In genomic region chr1:156379420-156380165, GRCh38 we compare ENCODE assay signal across 14 cellular contexts. TPM values are rescaled to one million over a fixed set of nuclear protein-coding genes. Genes with fewer than 3 reads are reported as not detected.
DNase-seq lines count a peak whose midpoint lies in the region; ATAC-seq and TF ChIP-seq lines count a peak whose summit lies in the region.
"Had no signal": no experiment of that assay in that cellular context is flagged by ENCODE, and none has a peak within 500 bp of the region (broad histone marks: within the 10 kb centered on the region; RNA-seq: fewer than 3 reads in every experiment).

No MANE protein-coding gene starts in this region.

- H3K4me1 Mint-ChIP-seq in WTC11 (peaks cover 9% of the 10 kb centered on the region; the same call in 1 of the 2 replicates), glutamatergic neuron (ENCODE audit: low read depth, unreplicated experiment) (no peaks in the 10 kb centered on the region)
- H3K4me1 Mint-ChIP-seq: CD4-positive, CD25-positive, alpha-beta regulatory T cell had no signal

- no peak overlapping the region for H3K14ac ChIP-seq in mesenchymal stem cell (ENCODE audit: low read length in 2 of 2)

- no peak overlapping the region for H2AFZ ChIP-seq in mesenchymal stem cell (ENCODE audit: low read depth, low read length)

- H3K4me3 ChIP-seq in mesenchymal stem cell (ENCODE audit: insufficient read depth in 1 of 2, low read depth in 1 of 2, low read length in 2 of 2) (no peak overlapping the region), lower leg skin (ENCODE audit: low read depth, poor library complexity, severe bottlenecking) (no peak overlapping the region)
- H3K4me3 ChIP-seq: MG63 had no signal

- peak; percentile 29 for ATAC-seq in WTC11

- intact Hi-C loops in lower leg skin (cut with DNase I; ENCODE audit: low total_unique reads) = no loop called here

- DNase-seq in ELF-1 (ENCODE audit: low read depth, low spot score) (peak; percentile 60), HuH-7 (ENCODE audit: low spot score) (peak; percentile 78), WTC11 (ENCODE audit: low spot score) (no peak), mesenchymal stem cell (peak; percentile 33), lower leg skin (ENCODE audit: low spot score in 2 of 2) (no peak), activated gamma-delta T cell treated with Interleukin-2 at 50 U/mL for 16 hours (no peak), glutamatergic neuron (no peak), COR-L47 (lab: John Stamatoyannopoulos, UW) (no peak)
- DNase-seq: activated naive CD4-positive, alpha-beta T cell; CD4-positive, CD25-positive, alpha-beta regulatory T cell; MG63 had no signal

- 9% methylated on average over 2 of the region's 3 CpGs for WGBS in mesenchymal stem cell
- 41 to 43% methylated on average over 3 of the region's 3 CpGs for WGBS in lower leg skin, 2 donors

- H3K27ac Mint-ChIP-seq in WTC11 (no peak overlapping the region), glutamatergic neuron (ENCODE audit: unreplicated experiment) (no peak overlapping the region)
- H3K27ac Mint-ChIP-seq: CD4-positive, CD25-positive, alpha-beta regulatory T cell had no signal

- no peaks in the 10 kb centered on the region for H3K9me3 ChIP-seq in mesenchymal stem cell (ENCODE audit: control insufficient read depth, low read length)
- H3K9me3 ChIP-seq: MG63, neutrophil had no signal

- H3K4me1 ChIP-seq in mesenchymal stem cell (ENCODE audit: control insufficient read depth, insufficient read depth, low read depth, low read length) = peaks cover 1% of the 10 kb centered on the region

- CTCF ChIA-PET in WTC11 (lab: Charles Lee) = interaction anchor here (0.6 to 4.1 kb wide), 12 partner anchors 10 to 240 kb away, joined by 3 to 40 read pairs (median 4); partner anchors contain the start of gene RHBG

- H4K91ac ChIP-seq in mesenchymal stem cell (ENCODE audit: low read length) = no peak overlapping the region

- TF ChIP-seq CTCF in WTC11 (IDR thresholded peaks at IDR 0.05) (no peak), lower leg skin (IDR thresholded peaks at IDR 0.05) (no peak), glutamatergic neuron (IDR thresholded peaks at IDR 0.05; ENCODE audit: partially characterized antibody, unreplicated experiment) (no peak)

- H3K4me3 Mint-ChIP-seq in WTC11 = no peak overlapping the region
- no peak overlapping the region for H3K4me3 Mint-ChIP-seq in glutamatergic neuron (ENCODE audit: unreplicated experiment)
- H3K4me3 Mint-ChIP-seq: CD4-positive, CD25-positive, alpha-beta regulatory T cell had no signal

- H2BK120ac ChIP-seq in mesenchymal stem cell (ENCODE audit: low read depth, low read length) = no peak overlapping the region

- no peaks in the 10 kb centered on the region for H3K36me3 ChIP-seq in mesenchymal stem cell (ENCODE audit: control insufficient read depth in 1 of 2, insufficient read depth in 2 of 2, low read depth in 1 of 2, low read length in 2 of 2)
- H3K36me3 ChIP-seq: MG63, neutrophil had no signal

- no peak overlapping the region for H3K9ac ChIP-seq in mesenchymal stem cell (ENCODE audit: low read length)

- H2BK5ac ChIP-seq in mesenchymal stem cell (ENCODE audit: low read depth, low read length, poor library complexity, severe bottlenecking) = no peak overlapping the region

- H2AK5ac ChIP-seq in mesenchymal stem cell (ENCODE audit: low read length, severe bottlenecking) = no peak overlapping the region

- H3K27ac ChIP-seq in mesenchymal stem cell (ENCODE audit: low read length, poor library complexity, severe bottlenecking) = no peak overlapping the region
- H3K27ac ChIP-seq: neutrophil had no signal

- H3K18ac ChIP-seq in mesenchymal stem cell (ENCODE audit: low read depth in 1 of 2, low read length in 2 of 2) = no peak overlapping the region

- H2BK12ac ChIP-seq in mesenchymal stem cell (ENCODE audit: low read length in 2 of 2) = no peak overlapping the region

- no peak for TF ChIP-seq POLR2A in lower leg skin (IDR thresholded peaks at IDR 0.05)

- POLR2A ChIA-PET in WTC11 (lab: Charles Lee) = no interaction called here

- no peak overlapping the region for H3K23ac ChIP-seq in mesenchymal stem cell (ENCODE audit: low read length in 2 of 2)

- H3K27me3 ChIP-seq in mesenchymal stem cell (ENCODE audit: control insufficient read depth in 1 of 2, insufficient read depth in 1 of 2, low read length in 2 of 2) = peaks cover 8 to 12% of the 10 kb centered on the region in 2 experiments
- H3K27me3 ChIP-seq: MG63 had no signal

- H3K27me3 Mint-ChIP-seq in WTC11 (ENCODE audit: low read depth) (no peaks in the 10 kb centered on the region), glutamatergic neuron (ENCODE audit: unreplicated experiment) (peaks cover 8% of the 10 kb centered on the region)

- no peak overlapping the region for H2BK15ac ChIP-seq in mesenchymal stem cell (ENCODE audit: low read depth, poor library complexity, severe bottlenecking)

- no peaks in the 10 kb centered on the region for H3K79me1 ChIP-seq in mesenchymal stem cell (replicated peaks; ENCODE audit: low read length, poor library complexity, severe bottlenecking)

- no peak overlapping the region for H3K4ac ChIP-seq in mesenchymal stem cell (ENCODE audit: low read depth in 1 of 2, low read length in 2 of 2)

- H3K9me3 Mint-ChIP-seq in WTC11 (no peaks in the 10 kb centered on the region), glutamatergic neuron (ENCODE audit: unreplicated experiment) (peaks cover 2% of the 10 kb centered on the region)

- no peak overlapping the region for H3K4me2 ChIP-seq in mesenchymal stem cell (ENCODE audit: low read length, poor library complexity, severe bottlenecking)

- peak overlapping the region; percentile 63 for H4K8ac ChIP-seq in mesenchymal stem cell (ENCODE audit: low read length)

- H3K36me3 Mint-ChIP-seq in WTC11 (no peaks in the 10 kb centered on the region), glutamatergic neuron (ENCODE audit: unreplicated experiment) (no peaks in the 10 kb centered on the region)
- H3K36me3 Mint-ChIP-seq: CD4-positive, CD25-positive, alpha-beta regulatory T cell had no signal

TF ChIP-seq in WTC11, 78 proteins besides CTCF, POLR2A, EP300 and RAD21:
- TF ChIP-seq PRDM15 (CRISPR knock-in tag; IDR thresholded peaks at IDR 0.05) = peak; percentile 73
- TF ChIP-seq ZNF281 (CRISPR knock-in tag; IDR thresholded peaks at IDR 0.05) = no peak
- TF ChIP-seq HMGA2 (CRISPR knock-in tag; IDR thresholded peaks at IDR 0.05) = no peak

RNA-seq across cellular contexts. Expression of gene RHBG, which starts 10.6 kb away (rescaled TPM):
- 1.7 to 2.3 TPM (median 1.9 TPM) in 3 replicates for total RNA-seq in WTC11 (2021)
- 0.06 TPM for polyA plus RNA-seq in mesenchymal stem cell (2013, experiment 1 of 2)
- polyA plus RNA-seq in mesenchymal stem cell (2013, experiment 2 of 2) = 0.10 TPM
- total RNA-seq in lower leg skin = 10 to 100 TPM in 1 of 4 donors, 1 to 10 TPM in 3; 3.5 to 14.2 (median 9.3) TPM
- total RNA-seq in glutamatergic neuron (ENCODE audit: unreplicated experiment) = not detected
- total RNA-seq: CD4-positive, CD25-positive, alpha-beta regulatory T cell; skeletal muscle tissue; subcutaneous adipose tissue had no signal
- polyA plus RNA-seq: CD4-positive, CD25-positive, alpha-beta regulatory T cell had no signal

RNA-seq across cellular contexts. Expression of gene TSACC, which starts 41.3 kb away (rescaled TPM):
- total RNA-seq in WTC11 (2021) = 1.8 to 2.7 TPM (median 2.2 TPM) in 3 replicates
- polyA plus RNA-seq in mesenchymal stem cell (2013, experiment 1 of 2) = 0.51 TPM
- 0.38 TPM for polyA plus RNA-seq in mesenchymal stem cell (2013, experiment 2 of 2)
- 1 to 10 TPM in 1 of 4 donors, not detected in 3; 3.2 TPM for total RNA-seq in lower leg skin
- not detected for total RNA-seq in glutamatergic neuron (ENCODE audit: unreplicated experiment)
- total RNA-seq: CD4-positive, CD25-positive, alpha-beta regulatory T cell; subcutaneous adipose tissue had no signal

RNA-seq across cellular contexts. Expression of gene CCT3, which starts 41.5 kb away (rescaled TPM):
- 411 to 479 TPM (median 429 TPM) in 3 replicates for total RNA-seq in WTC11 (2021)
- polyA plus RNA-seq in mesenchymal stem cell (2013, experiment 1 of 2) = 157 TPM
- polyA plus RNA-seq in mesenchymal stem cell (2013, experiment 2 of 2) = 151 TPM
- total RNA-seq in lower leg skin = 100 to 1,000 TPM; 119 to 202 (median 150) TPM
- total RNA-seq in glutamatergic neuron (ENCODE audit: unreplicated experiment) = 347 TPM

Comparison
In these comparisons a context has a peak if more than half of its experiments do, and no peak if none do; other contexts are left out.
1. DNase-seq: peak in ELF-1 (single experiment), HuH-7 (single experiment) and mesenchymal stem cell (single experiment); none in WTC11 (single experiment), lower leg skin (0 of 2), activated gamma-delta T cell treated with Interleukin-2 at 50 U/mL for 16 hours (single experiment), glutamatergic neuron (single experiment) and COR-L47 (single experiment).